In the genomic region with DNA sequence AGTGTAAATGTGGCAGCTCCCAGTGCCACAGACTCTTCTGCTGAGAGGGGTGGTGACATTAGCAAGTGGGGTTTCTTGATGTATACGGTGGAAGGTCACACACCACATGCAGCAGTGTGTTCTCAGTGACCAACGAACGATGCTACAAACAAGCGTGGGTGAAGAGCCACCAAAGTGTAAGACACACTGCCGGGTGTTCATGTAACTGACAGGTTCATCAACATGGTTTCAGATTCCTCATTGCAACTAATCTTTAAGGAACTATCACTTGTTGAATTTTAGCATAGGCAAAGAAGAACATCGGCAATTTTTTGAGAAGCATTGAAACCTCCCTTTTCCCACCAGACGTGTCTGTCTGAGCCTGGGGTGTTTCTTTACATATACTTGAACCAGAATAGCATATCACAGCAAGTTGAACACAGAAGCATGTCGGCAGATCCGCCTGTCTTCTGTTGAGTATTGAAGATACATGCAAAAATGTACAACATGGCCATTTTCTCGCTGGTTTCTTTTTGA, we compare ENCODE assay signal across 10 cellular contexts. TPM values are rescaled to one million over a fixed set of nuclear protein-coding genes. Genes with fewer than 3 reads are reported as not detected.
DNase-seq lines count a peak whose midpoint lies in the region; ATAC-seq, FAIRE-seq and TF ChIP-seq lines count a peak whose summit lies in the region.
"Had no signal": no experiment of that assay in that cellular context is flagged by ENCODE, and none has a peak within 500 bp of the region (broad histone marks: within the 10 kb centered on the region; RNA-seq: fewer than 3 reads in every experiment).

No MANE protein-coding gene starts in this region.

- no peak for TF ChIP-seq CTCF in HEK293 (tag by site-specific recombination; IDR thresholded peaks at IDR 0.05)

- CTCF ChIA-PET in CD8-positive, alpha-beta memory T cell (lab: Charles Lee): interaction anchor here (1.2 to 5.8 kb wide), 4 partner anchors 10 to 98 kb away, joined by 4 to 53 read pairs (median 5); no protein-coding TSS in a partner anchor
- CTCF ChIA-PET in HEK293 (lab: Yijun Ruan, JAX): interaction anchor here (0.6 kb wide), 1 partner anchor 186 kb away, joined by 4 read pairs; no protein-coding TSS in a partner anchor

- H3K27ac ChIP-seq in CD8-positive, alpha-beta memory T cell (ENCODE audit: low read depth, low read length): peak overlapping the region; percentile 96
- H3K27ac ChIP-seq in HEK293 (ENCODE audit: extremely low read depth, low read depth, low read length) (no peak overlapping the region), mucosa of rectum (ENCODE audit: low read depth in 2 of 2, low read length in 2 of 2) (peak overlapping the region; percentile 45 to 83)
- H3K27ac ChIP-seq: SJSA1 had no signal

- peaks cover 0 to 2% (median 0%) of the 10 kb centered on the region in 5 donors for H3K9me3 Mint-ChIP-seq in CD8-positive, alpha-beta memory T cell

- peak overlapping the region; percentile 96 to 100 (median 99) for H3K27ac Mint-ChIP-seq in CD8-positive, alpha-beta memory T cell

- no peak for FAIRE-seq in urothelium cell line (lab: Jason Lieb, UNC)
- FAIRE-seq: H54 had no signal

- H3K36me3 Mint-ChIP-seq in CD8-positive, alpha-beta memory T cell: peaks cover 9 to 74% (median 18%) of the 10 kb centered on the region in 3 donors

- H3K4me1 ChIP-seq in CD8-positive, alpha-beta memory T cell (ENCODE audit: insufficient read depth, low read length): peaks cover 76% of the 10 kb centered on the region
- H3K4me1 ChIP-seq in HEK293 (ENCODE audit: control insufficient read depth, insufficient read depth, low read length) (peaks cover 5% of the 10 kb centered on the region; the same call in 1 of the 2 replicates), mucosa of rectum (ENCODE audit: control insufficient read depth in 2 of 2, insufficient read depth in 2 of 2, low read length in 2 of 2) (peaks cover 3 to 6% of the 10 kb centered on the region in 2 donors)
- H3K4me1 ChIP-seq: SJSA1 had no signal

- H3K4me3 Mint-ChIP-seq in CD8-positive, alpha-beta memory T cell: peak overlapping the region; percentile 77 to 95 (median 90)

- peaks cover 80 to 89% (median 81%) of the 10 kb centered on the region in 3 donors for H3K4me1 Mint-ChIP-seq in CD8-positive, alpha-beta memory T cell

- no peaks in the 10 kb centered on the region for H3K36me3 ChIP-seq in CD8-positive, alpha-beta memory T cell (ENCODE audit: insufficient read depth, low read length)
- peaks cover 0 to 38% of the 10 kb centered on the region in 2 experiments for H3K36me3 ChIP-seq in HEK293 (ENCODE audit: control insufficient read depth in 2 of 2, insufficient read depth in 1 of 2, low read length in 2 of 2)
- peaks cover 0 to 4% of the 10 kb centered on the region in 2 donors for H3K36me3 ChIP-seq in mucosa of rectum (ENCODE audit: control insufficient read depth in 2 of 2, insufficient read depth in 2 of 2, low read length in 2 of 2)

- ATAC-seq in SK-N-SH treated with all-trans-retinoic acid at 6 μM for 48 hours: no peak
- no peak for ATAC-seq in GM19328 (IDR thresholded peaks at IDR 0.05; ENCODE audit: unreplicated experiment)

- peak overlapping the region; percentile 46 for H3K4me3 ChIP-seq in CD8-positive, alpha-beta memory T cell (ENCODE audit: low read length)
- H3K4me3 ChIP-seq in HEK293 (ENCODE audit: low read depth, low read length) (no peak overlapping the region), mucosa of rectum (ENCODE audit: low read length in 2 of 2) (peak overlapping the region in 1 of 2 donors; percentile 40)
- H3K4me3 ChIP-seq: SJSA1 had no signal

- H3K9me3 ChIP-seq in CD8-positive, alpha-beta memory T cell (ENCODE audit: low read length): no peaks in the 10 kb centered on the region
- no peaks in the 10 kb centered on the region for H3K9me3 ChIP-seq in HEK293 (ENCODE audit: control insufficient read depth, insufficient read depth, low read depth, low read length)
- no peaks in the 10 kb centered on the region for H3K9me3 ChIP-seq in mucosa of rectum (ENCODE audit: control insufficient read depth in 2 of 2, low read length in 2 of 2)
- H3K9me3 ChIP-seq: SJSA1 had no signal

- peaks cover 0 to 13% of the 10 kb centered on the region in 2 donors for H3K27me3 Mint-ChIP-seq in CD8-positive, alpha-beta memory T cell

- H3K27me3 ChIP-seq in CD8-positive, alpha-beta memory T cell (ENCODE audit: insufficient read depth, low read length, poor library complexity, severe bottlenecking): no peaks in the 10 kb centered on the region
- no peaks in the 10 kb centered on the region for H3K27me3 ChIP-seq in mucosa of rectum (ENCODE audit: control insufficient read depth in 2 of 2, insufficient read depth in 2 of 2, low read length in 2 of 2)
- H3K27me3 ChIP-seq: SJSA1 had no signal

- POLR2A ChIA-PET in CD8-positive, alpha-beta memory T cell (lab: Charles Lee): interaction anchor here (0.7 to 13.3 kb wide), 11 partner anchors 7 to 114 kb away, joined by 3 to 279 read pairs (median 3); no protein-coding TSS in a partner anchor
- POLR2A ChIA-PET in HEK293 (lab: Yijun Ruan, JAX): no interaction called here

- no peak overlapping the region for H3K9ac ChIP-seq in mucosa of rectum (ENCODE audit: low read depth in 1 of 2, low read length in 2 of 2)

- peak in 3 of 5 donors; percentile 61 to 68 (median 61) for DNase-seq in CD8-positive, alpha-beta memory T cell
- peak; percentile 46 for DNase-seq in activated CD8-positive, alpha-beta memory T cell treated with anti-CD3 and anti-CD28 coated beads, Interleukin-2, amount 50 U/mL, for 4 hours
- DNase-seq in superior temporal gyrus (ENCODE audit: extremely low spot score): no peak
- no peak for DNase-seq in urothelium cell line (ENCODE audit: low spot score)

TF ChIP-seq in HEK293, 187 proteins besides CTCF, POLR2A, EP300 and RAD21:
- TF ChIP-seq ZNF558 (tag by site-specific recombination; IDR thresholded peaks at IDR 0.05) (no peak), SCRT2 (tag by site-specific recombination; IDR thresholded peaks at IDR 0.05) (peak; percentile 47; the same call in 1 of the 2 replicates)
TF ChIP-seq in HEK293: peak in this region for 1.

TF ChIP-seq in SK-N-SH treated with all-trans-retinoic acid at 6 μM for 48 hours, 23 proteins besides CTCF, POLR2A, EP300 and RAD21:
- TF ChIP-seq, protein P1, sequence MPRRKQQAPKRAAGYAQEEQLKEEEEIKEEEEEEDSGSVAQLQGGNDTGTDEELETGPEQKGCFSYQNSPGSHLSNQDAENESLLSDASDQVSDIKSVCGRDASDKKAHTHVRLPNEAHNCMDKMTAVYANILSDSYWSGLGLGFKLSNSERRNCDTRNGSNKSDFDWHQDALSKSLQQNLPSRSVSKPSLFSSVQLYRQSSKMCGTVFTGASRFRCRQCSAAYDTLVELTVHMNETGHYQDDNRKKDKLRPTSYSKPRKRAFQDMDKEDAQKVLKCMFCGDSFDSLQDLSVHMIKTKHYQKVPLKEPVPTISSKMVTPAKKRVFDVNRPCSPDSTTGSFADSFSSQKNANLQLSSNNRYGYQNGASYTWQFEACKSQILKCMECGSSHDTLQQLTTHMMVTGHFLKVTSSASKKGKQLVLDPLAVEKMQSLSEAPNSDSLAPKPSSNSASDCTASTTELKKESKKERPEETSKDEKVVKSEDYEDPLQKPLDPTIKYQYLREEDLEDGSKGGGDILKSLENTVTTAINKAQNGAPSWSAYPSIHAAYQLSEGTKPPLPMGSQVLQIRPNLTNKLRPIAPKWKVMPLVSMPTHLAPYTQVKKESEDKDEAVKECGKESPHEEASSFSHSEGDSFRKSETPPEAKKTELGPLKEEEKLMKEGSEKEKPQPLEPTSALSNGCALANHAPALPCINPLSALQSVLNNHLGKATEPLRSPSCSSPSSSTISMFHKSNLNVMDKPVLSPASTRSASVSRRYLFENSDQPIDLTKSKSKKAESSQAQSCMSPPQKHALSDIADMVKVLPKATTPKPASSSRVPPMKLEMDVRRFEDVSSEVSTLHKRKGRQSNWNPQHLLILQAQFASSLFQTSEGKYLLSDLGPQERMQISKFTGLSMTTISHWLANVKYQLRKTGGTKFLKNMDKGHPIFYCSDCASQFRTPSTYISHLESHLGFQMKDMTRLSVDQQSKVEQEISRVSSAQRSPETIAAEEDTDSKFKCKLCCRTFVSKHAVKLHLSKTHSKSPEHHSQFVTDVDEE (CRISPR knock-in tag; IDR thresholded peaks at IDR 0.05): no peak
- TF ChIP-seq TOX (CRISPR knock-in tag; IDR thresholded peaks at IDR 0.05; ENCODE audit: borderline replicate concordance) (no peak), BACH2 (CRISPR knock-in tag; IDR thresholded peaks at IDR 0.05; ENCODE audit: borderline replicate concordance) (no peak), ZNF565 (CRISPR knock-in tag; conservative IDR thresholded peaks at IDR 0.05; ENCODE audit: low read depth) (no peak), CSDC2 (CRISPR knock-in tag; IDR thresholded peaks at IDR 0.05) (no peak), ZFP30 (CRISPR knock-in tag; IDR thresholded peaks at IDR 0.05) (no peak)
- TF ChIP-seq, protein P2, sequence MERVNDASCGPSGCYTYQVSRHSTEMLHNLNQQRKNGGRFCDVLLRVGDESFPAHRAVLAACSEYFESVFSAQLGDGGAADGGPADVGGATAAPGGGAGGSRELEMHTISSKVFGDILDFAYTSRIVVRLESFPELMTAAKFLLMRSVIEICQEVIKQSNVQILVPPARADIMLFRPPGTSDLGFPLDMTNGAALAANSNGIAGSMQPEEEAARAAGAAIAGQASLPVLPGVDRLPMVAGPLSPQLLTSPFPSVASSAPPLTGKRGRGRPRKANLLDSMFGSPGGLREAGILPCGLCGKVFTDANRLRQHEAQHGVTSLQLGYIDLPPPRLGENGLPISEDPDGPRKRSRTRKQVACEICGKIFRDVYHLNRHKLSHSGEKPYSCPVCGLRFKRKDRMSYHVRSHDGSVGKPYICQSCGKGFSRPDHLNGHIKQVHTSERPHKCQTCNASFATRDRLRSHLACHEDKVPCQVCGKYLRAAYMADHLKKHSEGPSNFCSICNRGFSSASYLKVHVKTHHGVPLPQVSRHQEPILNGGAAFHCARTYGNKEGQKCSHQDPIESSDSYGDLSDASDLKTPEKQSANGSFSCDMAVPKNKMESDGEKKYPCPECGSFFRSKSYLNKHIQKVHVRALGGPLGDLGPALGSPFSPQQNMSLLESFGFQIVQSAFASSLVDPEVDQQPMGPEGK (CRISPR knock-in tag; IDR thresholded peaks at IDR 0.05; ENCODE audit: borderline replicate concordance): no peak

RNA-seq across cellular contexts. Expression of gene PPP2R5C, which starts 58.8 kb away (rescaled TPM):
- 100 to 1,000 TPM; 278 to 307 TPM for total RNA-seq in CD8-positive, alpha-beta memory T cell
- polyA plus RNA-seq in CD8-positive, alpha-beta memory T cell: 342 TPM

Comparison
In these comparisons a context has a peak if more than half of its experiments do, and no peak if none do; other contexts are left out.
1. DNase-seq: peak in CD8-positive, alpha-beta memory T cell (3 of 5) and activated CD8-positive, alpha-beta memory T cell treated with anti-CD3 and anti-CD28 coated beads, Interleukin-2, amount 50 U/mL, for 4 hours (single experiment); none in superior temporal gyrus (single experiment) and urothelium cell line (single experiment).